22 cellular contexts compared by ENCODE assay signal in the genomic region with DNA sequence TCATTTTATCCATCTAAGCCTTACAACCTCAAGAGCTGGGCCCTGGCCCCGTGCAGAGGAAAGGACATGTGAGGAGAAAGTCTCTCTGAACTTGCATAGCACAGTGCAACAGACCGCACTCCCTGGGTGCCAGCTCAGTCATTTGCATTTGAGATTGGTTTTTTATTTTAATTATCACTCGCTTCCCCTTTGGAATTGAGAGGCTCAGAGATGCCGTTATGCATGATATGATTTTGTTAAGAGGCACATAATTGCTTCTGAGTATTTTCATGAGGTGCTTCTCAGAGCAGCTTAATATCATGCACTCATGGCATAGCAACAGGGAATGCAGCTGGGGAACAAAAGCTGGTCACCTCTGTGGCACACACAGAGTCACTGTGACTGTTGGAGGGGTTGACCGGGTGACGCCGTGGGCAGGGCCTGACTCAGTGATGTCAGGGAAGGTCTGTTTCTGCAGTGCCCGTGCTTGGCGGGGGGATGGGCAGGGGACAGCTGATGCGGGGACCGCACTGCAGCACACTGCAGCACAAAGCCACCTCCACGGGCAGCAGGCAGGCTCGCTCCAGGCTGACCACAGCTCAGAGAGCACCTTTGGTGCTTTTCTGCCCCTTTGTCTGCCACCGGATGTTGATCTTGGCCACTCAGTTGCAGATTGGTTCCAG. TPM values are rescaled to one million over a fixed set of nuclear protein-coding genes. Genes with fewer than 3 reads are reported as not detected.
DNase-seq lines count a peak whose midpoint lies in the region; ATAC-seq and TF ChIP-seq lines count a peak whose summit lies in the region.
"Had no signal": no experiment of that assay in that cellular context is flagged by ENCODE, and none has a peak within 500 bp of the region (broad histone marks: within the 10 kb centered on the region; RNA-seq: fewer than 3 reads in every experiment).

No MANE protein-coding gene starts in this region.

- H3K9me2 ChIP-seq in GM23338 (ENCODE audit: insufficient read depth) = no peaks in the 10 kb centered on the region

- no peaks in the 10 kb centered on the region for H3F3A ChIP-seq in GM23338 (replicated peaks; ENCODE audit: low read depth)

- H3K4me3 ChIP-seq in GM23338 = no peak overlapping the region
- H3K4me3 ChIP-seq: K562, lung, Peyer's patch, tibial nerve had no signal

- no peaks in the 10 kb centered on the region for H3K79me2 ChIP-seq in GM23338 (replicated peaks; ENCODE audit: insufficient read depth)

- no peak for TF ChIP-seq CTCF in GM23338 (conservative IDR thresholded peaks at IDR 0.05; ENCODE audit: low read depth in 2 of 2)

- ATAC-seq in GM23338 (peak; percentile 56), HG03039 (IDR thresholded peaks at IDR 0.05; ENCODE audit: unreplicated experiment) (no peak)
- ATAC-seq: K562; stimulated activated naive B cell treated with anti-CD40 and anti-IgM and Interleukin-4, amounts not matched to agents 10 μg/mL and 1 μg/mL and 100 μg/mL, for 72 hours had no signal

- no peaks in the 10 kb centered on the region for H3K36me3 Mint-ChIP-seq in GM23338 (ENCODE audit: low read depth)
- H3K36me3 Mint-ChIP-seq: activated CD4-positive, alpha-beta memory T cell treated with anti-CD3 and anti-CD28 coated beads for 36 hours had no signal

- no peaks in the 10 kb centered on the region for H3K27me3 ChIP-seq in GM23338 (ENCODE audit: insufficient read depth)
- H3K27me3 ChIP-seq: Peyer's patch, tibial nerve had no signal

- H3K27ac Mint-ChIP-seq in GM23338 = no peak overlapping the region
- H3K27ac Mint-ChIP-seq: activated CD4-positive, alpha-beta memory T cell treated with anti-CD3 and anti-CD28 coated beads for 36 hours; stimulated activated naive B cell treated with anti-CD40 and anti-IgM and Interleukin-4, amounts not matched to agents 10 μg/mL and 1 μg/mL and 100 μg/mL, for 72 hours; T-helper 2 cell treated with Interferon-gamma antibody and Interleukin-4, amounts not matched to agents 5 μg/mL and 100 μg/mL, for 36 hours had no signal

- no peaks in the 10 kb centered on the region for H3K36me3 ChIP-seq in GM23338 (ENCODE audit: insufficient read depth)
- H3K36me3 ChIP-seq: Peyer's patch, tibial nerve had no signal

- no peak overlapping the region for H3K4me3 Mint-ChIP-seq in GM23338
- H3K4me3 Mint-ChIP-seq: activated CD4-positive, alpha-beta memory T cell treated with anti-CD3 and anti-CD28 coated beads for 36 hours; stimulated activated naive B cell treated with anti-CD40 and anti-IgM and Interleukin-4, amounts not matched to agents 10 μg/mL and 1 μg/mL and 100 μg/mL, for 72 hours; T-helper 2 cell treated with Interferon-gamma antibody and Interleukin-4, amounts not matched to agents 5 μg/mL and 100 μg/mL, for 36 hours had no signal

- H3K4me1 ChIP-seq in GM23338 (ENCODE audit: insufficient read depth) = peaks cover 4% of the 10 kb centered on the region; the same call in 1 of the 2 replicates
- H3K4me1 ChIP-seq: Peyer's patch had no signal

- no peaks in the 10 kb centered on the region for H3K9me3 Mint-ChIP-seq in GM23338
- H3K9me3 Mint-ChIP-seq: activated CD4-positive, alpha-beta memory T cell treated with anti-CD3 and anti-CD28 coated beads for 36 hours; stimulated activated naive B cell treated with anti-CD40 and anti-IgM and Interleukin-4, amounts not matched to agents 10 μg/mL and 1 μg/mL and 100 μg/mL, for 72 hours; T-helper 2 cell treated with Interferon-gamma antibody and Interleukin-4, amounts not matched to agents 5 μg/mL and 100 μg/mL, for 36 hours had no signal

- no peak for DNase-seq in GM23338 (ENCODE audit: low spot score)
- DNase-seq in head of caudate nucleus = peak; percentile 39 to 84 (median 66)
- peak; percentile 82 for DNase-seq in retina
- DNase-seq in NCI-H1436 (lab: John Stamatoyannopoulos, UW) = no peak
- no peak for DNase-seq in GM03348 (ENCODE audit: low spot score)
- DNase-seq in NCI-H146 treated with DMSO at 0.1 percent for 48 hours (lab: John Stamatoyannopoulos, UW; ENCODE audit: unreplicated experiment) = no peak
- DNase-seq: activated CD4-positive, alpha-beta memory T cell treated with anti-CD3 and anti-CD28 coated beads for 36 hours; activated CD4-positive, CD25-positive, alpha-beta regulatory T cell; activated T-cell treated with anti-CD3 and anti-CD28 coated beads, Interleukin-2, amount 50 U/mL, for 1 hour; aorta; NCI-H187 treated with DMSO at 0.1 percent for 48 hours; NCI-H446 treated with DMSO at 0.1 percent for 48 hours; NK-92 treated with Interleukin-12 subunit alpha and Interleukin-12 subunit beta, amount 100 ng/mL, for 24 hours; Peyer's patch; stimulated activated CD4-positive, alpha-beta T cell treated with anti-CD3 and anti-CD28 coated beads, Interleukin-1b, Interleukin-23, amount 100 ng/mL, for 48 hours; stimulated activated naive B cell treated with anti-CD40 and anti-IgM and Interleukin-4, amounts not matched to agents 10 μg/mL and 1 μg/mL and 100 μg/mL, for 72 hours had no signal

- no peaks in the 10 kb centered on the region; the same call in 1 of the 2 replicates for H4K20me1 ChIP-seq in GM23338 (replicated peaks; ENCODE audit: insufficient read depth)

- H3K4me2 ChIP-seq in GM23338 = no peak overlapping the region

- intact Hi-C loops in head of caudate nucleus (cut with DNase I) = no loop called here

- H2AFZ ChIP-seq in GM23338 = no peak overlapping the region

- H3K4me1 Mint-ChIP-seq in GM23338 = peaks cover 8% of the 10 kb centered on the region

- H3K27me3 Mint-ChIP-seq in GM23338 (ENCODE audit: insufficient read depth, low read depth, poor library complexity) = peaks cover 2% of the 10 kb centered on the region
- H3K27me3 Mint-ChIP-seq: stimulated activated naive B cell treated with anti-CD40 and anti-IgM and Interleukin-4, amounts not matched to agents 10 μg/mL and 1 μg/mL and 100 μg/mL, for 72 hours had no signal

- H3K27ac ChIP-seq in GM23338 (ENCODE audit: low read depth) = no peak overlapping the region
- peak overlapping the region; percentile 0 for H3K27ac ChIP-seq in angular gyrus (ENCODE audit: low read depth, low read length)
- H3K27ac ChIP-seq: Peyer's patch, tibial nerve had no signal

TF ChIP-seq in GM23338, 12 proteins besides CTCF, POLR2A, EP300 and RAD21:
- TF ChIP-seq, protein P1, sequence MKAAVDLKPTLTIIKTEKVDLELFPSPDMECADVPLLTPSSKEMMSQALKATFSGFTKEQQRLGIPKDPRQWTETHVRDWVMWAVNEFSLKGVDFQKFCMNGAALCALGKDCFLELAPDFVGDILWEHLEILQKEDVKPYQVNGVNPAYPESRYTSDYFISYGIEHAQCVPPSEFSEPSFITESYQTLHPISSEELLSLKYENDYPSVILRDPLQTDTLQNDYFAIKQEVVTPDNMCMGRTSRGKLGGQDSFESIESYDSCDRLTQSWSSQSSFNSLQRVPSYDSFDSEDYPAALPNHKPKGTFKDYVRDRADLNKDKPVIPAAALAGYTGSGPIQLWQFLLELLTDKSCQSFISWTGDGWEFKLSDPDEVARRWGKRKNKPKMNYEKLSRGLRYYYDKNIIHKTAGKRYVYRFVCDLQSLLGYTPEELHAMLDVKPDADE (IDR thresholded peaks at IDR 0.05) = no peak
- TF ChIP-seq JUNB (IDR thresholded peaks at IDR 0.05; ENCODE audit: unreplicated experiment) = no peak
- TF ChIP-seq EZH2phosphoT487 (IDR thresholded peaks at IDR 0.05; ENCODE audit: unreplicated experiment) = no peak
- no peak for TF ChIP-seq EZH2 (IDR thresholded peaks at IDR 0.05; ENCODE audit: low read depth, unreplicated experiment)
- TF ChIP-seq ZNF114 (CRISPR knock-in tag; IDR thresholded peaks at IDR 0.05) = no peak
- no peak for TF ChIP-seq NANOG (IDR thresholded peaks at IDR 0.05; ENCODE audit: borderline replicate concordance)
- TF ChIP-seq, protein P2, sequence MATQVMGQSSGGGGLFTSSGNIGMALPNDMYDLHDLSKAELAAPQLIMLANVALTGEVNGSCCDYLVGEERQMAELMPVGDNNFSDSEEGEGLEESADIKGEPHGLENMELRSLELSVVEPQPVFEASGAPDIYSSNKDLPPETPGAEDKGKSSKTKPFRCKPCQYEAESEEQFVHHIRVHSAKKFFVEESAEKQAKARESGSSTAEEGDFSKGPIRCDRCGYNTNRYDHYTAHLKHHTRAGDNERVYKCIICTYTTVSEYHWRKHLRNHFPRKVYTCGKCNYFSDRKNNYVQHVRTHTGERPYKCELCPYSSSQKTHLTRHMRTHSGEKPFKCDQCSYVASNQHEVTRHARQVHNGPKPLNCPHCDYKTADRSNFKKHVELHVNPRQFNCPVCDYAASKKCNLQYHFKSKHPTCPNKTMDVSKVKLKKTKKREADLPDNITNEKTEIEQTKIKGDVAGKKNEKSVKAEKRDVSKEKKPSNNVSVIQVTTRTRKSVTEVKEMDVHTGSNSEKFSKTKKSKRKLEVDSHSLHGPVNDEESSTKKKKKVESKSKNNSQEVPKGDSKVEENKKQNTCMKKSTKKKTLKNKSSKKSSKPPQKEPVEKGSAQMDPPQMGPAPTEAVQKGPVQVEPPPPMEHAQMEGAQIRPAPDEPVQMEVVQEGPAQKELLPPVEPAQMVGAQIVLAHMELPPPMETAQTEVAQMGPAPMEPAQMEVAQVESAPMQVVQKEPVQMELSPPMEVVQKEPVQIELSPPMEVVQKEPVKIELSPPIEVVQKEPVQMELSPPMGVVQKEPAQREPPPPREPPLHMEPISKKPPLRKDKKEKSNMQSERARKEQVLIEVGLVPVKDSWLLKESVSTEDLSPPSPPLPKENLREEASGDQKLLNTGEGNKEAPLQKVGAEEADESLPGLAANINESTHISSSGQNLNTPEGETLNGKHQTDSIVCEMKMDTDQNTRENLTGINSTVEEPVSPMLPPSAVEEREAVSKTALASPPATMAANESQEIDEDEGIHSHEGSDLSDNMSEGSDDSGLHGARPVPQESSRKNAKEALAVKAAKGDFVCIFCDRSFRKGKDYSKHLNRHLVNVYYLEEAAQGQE (IDR thresholded peaks at IDR 0.05; ENCODE audit: unreplicated experiment) = no peak
TF ChIP-seq in GM23338: peak in this region for 0.

RNA-seq across cellular contexts. Expression of gene VAMP3, which starts 43.1 kb away (rescaled TPM):
- 43.0 and 51.6 TPM in 2 replicates for total RNA-seq in GM23338 (2014; rRNA removed; shearing (Covaris generic))
- 15.4 and 16.3 TPM in 2 replicates for polyA plus RNA-seq in GM23338 (2016; fragmentation: Nextera tagmentation; extraction: Ambion mirVana)

RNA-seq across cellular contexts. Expression of gene PER3, which starts 56.1 kb away (rescaled TPM):
- total RNA-seq in GM23338 (2014; rRNA removed; shearing (Covaris generic)) = 10.4 and 16.4 TPM in 2 replicates
- 5.3 and 6.1 TPM in 2 replicates for polyA plus RNA-seq in GM23338 (2016; fragmentation: Nextera tagmentation; extraction: Ambion mirVana)

Comparison
In these comparisons a context has a peak if more than half of its experiments do, and no peak if none do; other contexts are left out.
1. DNase-seq: peak in head of caudate nucleus (42 of 42) and retina (single experiment); none in GM23338 (single experiment), NCI-H1436 (single experiment), GM03348 (single experiment) and NCI-H146 treated with DMSO at 0.1 percent for 48 hours (single experiment).